ENCODE assay signal across 12 cellular contexts in genomic region chr1:16143566-16144324, GRCh38. TPM values are rescaled to one million over a fixed set of nuclear protein-coding genes. Genes with fewer than 3 reads are reported as not detected.
DNase-seq lines count a peak whose midpoint lies in the region; ATAC-seq and TF ChIP-seq lines count a peak whose summit lies in the region.
"Had no signal": no experiment of that assay in that cellular context is flagged by ENCODE, and none has a peak within 500 bp of the region (broad histone marks: within the 10 kb centered on the region; RNA-seq: fewer than 3 reads in every experiment).

No MANE protein-coding gene starts in this region.

- H3K14ac ChIP-seq in trophoblast cell (ENCODE audit: low read length) = peak overlapping the region; percentile 95

- peak; percentile 26 for DNase-seq in DND-41
- DNase-seq in OCI-M1 (lab: John Stamatoyannopoulos, UW) = peak; percentile 31
- DNase-seq in esophagus muscularis mucosa (ENCODE audit: extremely low spot score) = no peak
- DNase-seq in trophoblast cell = peak; percentile 57 to 63
- no peak for DNase-seq in middle frontal gyrus (ENCODE audit: extremely low spot score, low spot score)
- no peak for DNase-seq in activated naive CD4-positive, alpha-beta T cell (lab: John Stamatoyannopoulos, UW)
- no peak for DNase-seq in RKO (ENCODE audit: low spot score)
- DNase-seq in stimulated activated CD8-positive, alpha-beta memory T cell treated with anti-CD3 and anti-CD28 coated beads, Interleukin-4, amount 100 ng/mL, for 48 hours = no peak
- DNase-seq: activated CD4-positive, alpha-beta T cell treated with anti-CD3 and anti-CD28 coated beads, Interleukin-2, amount 10 ng/mL, durations not matched to agents 7 days and 5 days; NCI-H526; stimulated activated CD4-positive, alpha-beta T cell treated with anti-CD3 and anti-CD28 coated beads, Interleukin-4, amount 100 ng/mL, for 4 hours had no signal

- no peak overlapping the region for H2AFZ ChIP-seq in DND-41 (ENCODE audit: low read depth, low read length)
- peak overlapping the region; percentile 51 for H2AFZ ChIP-seq in trophoblast cell (ENCODE audit: insufficient read depth, low read length, poor library complexity)

- H2BK12ac ChIP-seq in trophoblast cell (ENCODE audit: low read length) = peak overlapping the region; percentile 98

- H3K23ac ChIP-seq in trophoblast cell (ENCODE audit: low read length) = no peak overlapping the region

- H3K27ac ChIP-seq in DND-41 (ENCODE audit: low read length) (no peak overlapping the region), esophagus muscularis mucosa (replicated peaks in 1 of 4) (peak overlapping the region; percentile 69 to 83 (median 80)), trophoblast cell (ENCODE audit: low read depth, low read length) (peak overlapping the region; percentile 100)

- H3K4me1 ChIP-seq in DND-41 (ENCODE audit: insufficient read depth, low read length) = no peaks in the 10 kb centered on the region
- H3K4me1 ChIP-seq in esophagus muscularis mucosa = peaks cover 69 to 95% (median 80%) of the 10 kb centered on the region in 4 donors
- peaks cover 54 to 69% of the 10 kb centered on the region in 2 experiments for H3K4me1 ChIP-seq in trophoblast cell (ENCODE audit: control insufficient read depth in 1 of 2, insufficient read depth in 2 of 2, low read length in 2 of 2)

- H4K12ac ChIP-seq in trophoblast cell (ENCODE audit: low read depth, low read length) = peak overlapping the region; percentile 13

- peak overlapping the region; percentile 90 for H3K4ac ChIP-seq in trophoblast cell (ENCODE audit: low read depth, low read length)

- peak overlapping the region; percentile 97 for H4K8ac ChIP-seq in trophoblast cell (ENCODE audit: low read depth, low read length)

- TF ChIP-seq EP300 in esophagus muscularis mucosa (IDR thresholded peaks at IDR 0.05) = no peak

- H2BK120ac ChIP-seq in trophoblast cell (ENCODE audit: insufficient read depth, low read length, poor library complexity) = peak overlapping the region; percentile 100

- H4K20me1 ChIP-seq in DND-41 (ENCODE audit: insufficient read depth, low read length) = peaks cover 10% of the 10 kb centered on the region

- H3K36me3 ChIP-seq in DND-41 (ENCODE audit: insufficient read depth, low read length) (no peaks in the 10 kb centered on the region), esophagus muscularis mucosa (peaks cover 0 to 53% (median 12%) of the 10 kb centered on the region in 4 donors), trophoblast cell (ENCODE audit: control insufficient read depth in 1 of 2, insufficient read depth in 2 of 2, low read length in 2 of 2) (peaks cover 40 to 42% of the 10 kb centered on the region in 2 experiments)

- peak overlapping the region; percentile 94 for H3K18ac ChIP-seq in trophoblast cell (ENCODE audit: low read length)

- H3K79me2 ChIP-seq in DND-41 (ENCODE audit: insufficient read depth, low read length) (no peaks in the 10 kb centered on the region), trophoblast cell (ENCODE audit: control insufficient read depth, insufficient read depth, low read length, poor library complexity) (peaks cover 22% of the 10 kb centered on the region)

- peak overlapping the region; percentile 98 for H2AK5ac ChIP-seq in trophoblast cell (ENCODE audit: low read length)

- H3K27me3 ChIP-seq in DND-41 (ENCODE audit: insufficient read depth, low read length, poor library complexity) (peaks cover 15% of the 10 kb centered on the region), esophagus muscularis mucosa (no peaks in the 10 kb centered on the region), trophoblast cell (ENCODE audit: insufficient read depth, low read length) (no peaks in the 10 kb centered on the region)

- H3K9me3 ChIP-seq in DND-41 (ENCODE audit: insufficient read depth, low read length, severe bottlenecking) (no peaks in the 10 kb centered on the region), esophagus muscularis mucosa (no peaks in the 10 kb centered on the region), trophoblast cell (ENCODE audit: insufficient read depth, low read depth, low read length) (peaks cover 4% of the 10 kb centered on the region)

- TF ChIP-seq POLR2A in esophagus muscularis mucosa (IDR thresholded peaks at IDR 0.05; ENCODE audit: low read depth) = no peak

- H3K79me1 ChIP-seq in trophoblast cell (ENCODE audit: low read length) = peaks cover 51% of the 10 kb centered on the region

- intact Hi-C loops in esophagus muscularis mucosa (cut with DNase I) = loop anchor here (5.0 kb wide), 1 partner anchor 39 kb away; no protein-coding TSS in a partner anchor

- H3K4me2 ChIP-seq in DND-41 (ENCODE audit: insufficient read depth, low read length) (no peak overlapping the region), trophoblast cell (ENCODE audit: low read length) (peak overlapping the region; percentile 14)

- peak overlapping the region; percentile 99 for H2BK5ac ChIP-seq in trophoblast cell (ENCODE audit: low read depth, low read length, poor library complexity)

- WGBS in esophagus muscularis mucosa = 83% methylated on average over 15 of the region's 18 CpGs
- WGBS in trophoblast cell (ENCODE audit: extremely low coverage, insufficient coverage, insufficient read length) = no CpG with 5 or more reads among the region's 18 CpGs

- TF ChIP-seq CTCF in DND-41 (IDR thresholded peaks at IDR 0.05; ENCODE audit: borderline replicate concordance, extremely low read depth, low read length, poor library complexity, severe bottlenecking) (no peak), esophagus muscularis mucosa (IDR thresholded peaks at IDR 0.05) (no peak)

- peak overlapping the region; percentile 99 for H4K91ac ChIP-seq in trophoblast cell (ENCODE audit: low read depth, low read length)

- H3K9ac ChIP-seq in DND-41 (ENCODE audit: low read depth, low read length) = no peak overlapping the region
- no peak overlapping the region for H3K9ac ChIP-seq in trophoblast cell (ENCODE audit: low read length)

- peak; percentile 62 for ATAC-seq in DND-41 (ENCODE audit: insufficient read depth, low read depth)

- H3K4me3 ChIP-seq in DND-41 (ENCODE audit: low read depth in 1 of 2, low read length in 2 of 2) (no peak overlapping the region), esophagus muscularis mucosa (no peak overlapping the region), trophoblast cell (ENCODE audit: low read depth, low read length) (peak overlapping the region; percentile 11)

RNA-seq across cellular contexts. Expression of gene EPHA2, which starts 12.1 kb away (rescaled TPM):
- total RNA-seq in esophagus muscularis mucosa = 10 to 100 TPM in 2 of 4 donors, 1 to 10 TPM in 2; 5.8 to 15.7 (median 11.3) TPM
- polyA plus RNA-seq in trophoblast cell (2013) = 27.6 and 30.3 TPM in 2 replicates
- total RNA-seq: activated CD4-positive, alpha-beta T cell treated with anti-CD3 and anti-CD28 coated beads, Interleukin-2, amount 10 ng/mL, durations not matched to agents 7 days and 5 days; CD4-positive, alpha-beta memory T cell had no signal
- polyA plus RNA-seq: CD4-positive, alpha-beta memory T cell had no signal

Comparison
In these comparisons a context has a peak if more than half of its experiments do, and no peak if none do; other contexts are left out.
1. DNase-seq: peak in DND-41 (single experiment), OCI-M1 (single experiment) and trophoblast cell (2 of 2); none in esophagus muscularis mucosa (single experiment), middle frontal gyrus (single experiment), activated naive CD4-positive, alpha-beta T cell (0 of 4), RKO (single experiment) and stimulated activated CD8-positive, alpha-beta memory T cell treated with anti-CD3 and anti-CD28 coated beads, Interleukin-4, amount 100 ng/mL, for 48 hours (single experiment).